ENCODE assay signal across 8 cellular contexts in the genomic region with DNA sequence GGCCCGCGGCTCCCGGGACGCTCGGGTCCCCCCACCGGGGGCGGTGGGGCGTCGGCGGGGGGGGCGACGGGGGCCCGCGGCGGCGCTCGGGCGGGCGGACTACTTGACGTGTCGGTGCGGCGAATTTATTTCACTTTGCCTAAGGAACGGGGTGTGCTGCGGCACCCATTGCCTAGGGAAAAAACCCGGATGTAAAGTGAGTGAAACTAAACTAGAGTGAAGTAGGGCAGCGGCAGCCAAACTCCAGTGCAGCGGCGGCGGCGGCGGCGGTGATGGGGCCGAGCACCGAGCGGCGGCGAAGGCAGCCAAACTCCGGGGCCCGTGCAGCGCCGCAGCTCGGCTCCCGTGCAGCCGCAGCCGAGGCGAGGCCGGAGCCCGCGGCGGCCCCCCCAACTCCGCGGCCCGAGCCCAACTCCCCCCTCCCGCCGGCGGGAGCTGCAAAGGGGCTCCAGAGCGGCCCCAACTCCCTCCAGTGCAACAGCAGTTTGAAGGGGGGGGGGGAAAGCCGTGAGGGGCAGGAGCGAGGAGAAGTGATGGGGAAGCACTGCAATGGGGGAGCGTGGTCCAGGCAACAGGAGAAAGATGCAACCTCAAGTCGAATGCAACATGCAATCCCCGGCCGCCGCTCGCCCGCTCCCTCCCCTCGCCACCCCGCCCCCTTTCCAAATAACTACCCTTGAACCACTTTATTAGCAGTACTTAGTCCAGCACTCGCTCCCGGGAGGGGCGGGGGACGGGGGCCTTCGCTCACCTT. TPM values are rescaled to one million over a fixed set of nuclear protein-coding genes. Genes with fewer than 3 reads are reported as not detected.
DNase-seq lines count a peak whose midpoint lies in the region; ATAC-seq and TF ChIP-seq lines count a peak whose summit lies in the region.

No MANE protein-coding gene starts in this region.

- H3K23ac ChIP-seq in trophoblast cell (ENCODE audit: low read length), result no peak overlapping the region

- H3K9me3 ChIP-seq in cardiac muscle cell (ENCODE audit: low read depth), result no peaks in the 10 kb centered on the region
- no peaks in the 10 kb centered on the region for H3K9me3 ChIP-seq in trophoblast cell (ENCODE audit: insufficient read depth, low read depth, low read length)
- H3K9me3 ChIP-seq in transverse colon, result no peaks in the 10 kb centered on the region

- TF ChIP-seq EP300 in transverse colon (IDR thresholded peaks at IDR 0.05; ENCODE audit: low read depth), result no peak

- TF ChIP-seq POLR2A in NB4 (IDR thresholded peaks at IDR 0.05; ENCODE audit: extremely low read depth, insufficient read length) (peak; percentile 29), transverse colon (IDR thresholded peaks at IDR 0.05) (peak; percentile 9)

- TF ChIP-seq CTCF in HFFc6 (IDR thresholded peaks at IDR 0.05) (no peak; the same call in 1 of the 2 replicates), NB4 (IDR thresholded peaks at IDR 0.05; ENCODE audit: low read depth, low read length) (no peak), cardiac muscle cell (IDR thresholded peaks at IDR 0.05; ENCODE audit: low read depth, low read length) (no peak), transverse colon (IDR thresholded peaks at IDR 0.05) (no peak)

- ATAC-seq in activated naive CD8-positive, alpha-beta T cell treated with anti-CD3 and anti-CD28 coated beads, Interleukin-2, amount 10 ng/mL, durations not matched to agents 7 days and 5 days (ENCODE audit: low read depth), result peak; percentile 62

- H3K18ac ChIP-seq in trophoblast cell (ENCODE audit: low read length), result peak overlapping the region; percentile 23

- H3K4me3 ChIP-seq in GM08714 (ENCODE audit: low read length) (peak overlapping the region; percentile 64), NB4 (ENCODE audit: low read depth, low read length) (peak overlapping the region; percentile 81), cardiac muscle cell (peak overlapping the region; percentile 88), trophoblast cell (ENCODE audit: low read depth, low read length) (peak overlapping the region; percentile 75), transverse colon (peak overlapping the region; percentile 47 to 91 (median 68))

- POLR2A ChIA-PET in activated naive CD8-positive, alpha-beta T cell treated with anti-CD3 and anti-CD28 coated beads, Interleukin-2, amount 10 ng/mL, durations not matched to agents 7 days and 5 days (lab: Charles Lee), result interaction anchor here (0.6 to 1.7 kb wide), 6 partner anchors 9 to 889 kb away, joined by 3 to 6 read pairs (median 4); a partner anchor contains a TSS

- no peak overlapping the region for H2AK5ac ChIP-seq in trophoblast cell (ENCODE audit: low read length)

- peak overlapping the region; percentile 72 for H2BK5ac ChIP-seq in trophoblast cell (ENCODE audit: low read depth, low read length, poor library complexity)

- H3K36me3 ChIP-seq in cardiac muscle cell, result no peaks in the 10 kb centered on the region
- no peaks in the 10 kb centered on the region for H3K36me3 ChIP-seq in trophoblast cell (ENCODE audit: control insufficient read depth in 1 of 2, insufficient read depth in 2 of 2, low read length in 2 of 2)
- no peaks in the 10 kb centered on the region for H3K36me3 ChIP-seq in transverse colon

- H3K4me3 Mint-ChIP-seq in HFFc6, result peak overlapping the region; percentile 92
- peak overlapping the region; percentile 89 for H3K4me3 Mint-ChIP-seq in activated naive CD8-positive, alpha-beta T cell treated with anti-CD3 and anti-CD28 coated beads, Interleukin-2, amount 10 ng/mL, durations not matched to agents 7 days and 5 days

- H3K9ac ChIP-seq in trophoblast cell (ENCODE audit: low read length), result peak overlapping the region; percentile 58

- peak overlapping the region; percentile 89 for H3K14ac ChIP-seq in trophoblast cell (ENCODE audit: low read length)

- peaks cover 17% of the 10 kb centered on the region for H3K79me1 ChIP-seq in trophoblast cell (ENCODE audit: low read length)

- peak; percentile 86 for DNase-seq in HFFc6
- peak; percentile 90 for DNase-seq in NB4 (ENCODE audit: low read depth)
- peak; percentile 66 for DNase-seq in SKM-1 (lab: John Stamatoyannopoulos, UW; ENCODE audit: unreplicated experiment)
- no peak for DNase-seq in activated naive CD8-positive, alpha-beta T cell treated with anti-CD3 and anti-CD28 coated beads, Interleukin-2, amount 10 ng/mL, durations not matched to agents 7 days and 5 days
- DNase-seq in cardiac muscle cell (ENCODE audit: low read depth in 1 of 2, low spot score in 1 of 2), result peak; percentile 96
- DNase-seq in trophoblast cell, result peak; percentile 79 to 97
- peak; percentile 85 for DNase-seq in transverse colon

- peaks cover 1% of the 10 kb centered on the region; the same call in 1 of the 2 replicates for H3K27me3 Mint-ChIP-seq in HFFc6 (ENCODE audit: insufficient read depth)
- H3K27me3 Mint-ChIP-seq in activated naive CD8-positive, alpha-beta T cell treated with anti-CD3 and anti-CD28 coated beads, Interleukin-2, amount 10 ng/mL, durations not matched to agents 7 days and 5 days, result no peaks in the 10 kb centered on the region

- H3K4ac ChIP-seq in trophoblast cell (ENCODE audit: low read depth, low read length), result peak overlapping the region; percentile 40

- peak overlapping the region; percentile 93 for H2AFZ ChIP-seq in trophoblast cell (ENCODE audit: insufficient read depth, low read length, poor library complexity)

- peaks cover 4% of the 10 kb centered on the region; the same call in 1 of the 2 replicates for H3K36me3 Mint-ChIP-seq in HFFc6 (ENCODE audit: low read depth)
- H3K36me3 Mint-ChIP-seq in activated naive CD8-positive, alpha-beta T cell treated with anti-CD3 and anti-CD28 coated beads, Interleukin-2, amount 10 ng/mL, durations not matched to agents 7 days and 5 days, result peaks cover 4% of the 10 kb centered on the region

- H4K91ac ChIP-seq in trophoblast cell (ENCODE audit: low read depth, low read length), result peak overlapping the region; percentile 82

- no CpG with 5 or more reads among the region's 74 CpGs for WGBS in trophoblast cell (ENCODE audit: extremely low coverage, insufficient coverage, insufficient read length)
- WGBS in transverse colon (ENCODE audit: low coverage in 1 of 2), 2 donors, result 0 to 2% methylated on average over 1 to 62 of the region's 74 CpGs

- H3K27me3 ChIP-seq in cardiac muscle cell (no peaks in the 10 kb centered on the region), trophoblast cell (ENCODE audit: insufficient read depth, low read length) (no peaks in the 10 kb centered on the region), transverse colon (no peaks in the 10 kb centered on the region)

- peak overlapping the region; percentile 62 for H2BK120ac ChIP-seq in trophoblast cell (ENCODE audit: insufficient read depth, low read length, poor library complexity)

- in situ Hi-C loops in transverse colon (cut with MboI; ENCODE audit: low pct_ligation_motif_present in 1 of 4, low pct_unique_long_range_greater_than_20kb in 1 of 4, low sequenced_read_pairs in 3 of 4), result no loop called here

- peak overlapping the region; percentile 84 for H3K27ac Mint-ChIP-seq in HFFc6
- H3K27ac Mint-ChIP-seq in activated naive CD8-positive, alpha-beta T cell treated with anti-CD3 and anti-CD28 coated beads, Interleukin-2, amount 10 ng/mL, durations not matched to agents 7 days and 5 days, result peak overlapping the region; percentile 88

- peaks cover 46% of the 10 kb centered on the region for H3K4me1 Mint-ChIP-seq in HFFc6 (ENCODE audit: low read depth)
- H3K4me1 Mint-ChIP-seq in activated naive CD8-positive, alpha-beta T cell treated with anti-CD3 and anti-CD28 coated beads, Interleukin-2, amount 10 ng/mL, durations not matched to agents 7 days and 5 days, result peaks cover 27% of the 10 kb centered on the region

- peak overlapping the region; percentile 89 for H4K8ac ChIP-seq in trophoblast cell (ENCODE audit: low read depth, low read length)

- peak overlapping the region; percentile 71 for H3K4me2 ChIP-seq in trophoblast cell (ENCODE audit: low read length)

- H3K4me1 ChIP-seq in cardiac muscle cell (ENCODE audit: low read depth), result peaks cover 23% of the 10 kb centered on the region
- peaks cover 0 to 3% of the 10 kb centered on the region in 2 experiments for H3K4me1 ChIP-seq in trophoblast cell (ENCODE audit: control insufficient read depth in 1 of 2, insufficient read depth in 2 of 2, low read length in 2 of 2)
- peaks cover 5 to 31% (median 14%) of the 10 kb centered on the region in 4 donors for H3K4me1 ChIP-seq in transverse colon

- peaks cover 10% of the 10 kb centered on the region for H3K79me2 ChIP-seq in trophoblast cell (ENCODE audit: control insufficient read depth, insufficient read depth, low read length, poor library complexity)

- H3K9me3 Mint-ChIP-seq in HFFc6, result no peaks in the 10 kb centered on the region
- H3K9me3 Mint-ChIP-seq in activated naive CD8-positive, alpha-beta T cell treated with anti-CD3 and anti-CD28 coated beads, Interleukin-2, amount 10 ng/mL, durations not matched to agents 7 days and 5 days, result no peaks in the 10 kb centered on the region

- H3K27ac ChIP-seq in cardiac muscle cell (peak overlapping the region; percentile 46), trophoblast cell (ENCODE audit: low read depth, low read length) (peak overlapping the region; percentile 88), transverse colon (peak overlapping the region; percentile 93 to 96 (median 94))

- no peak overlapping the region for H2BK12ac ChIP-seq in trophoblast cell (ENCODE audit: low read length)

- intact Hi-C loops in transverse colon (cut with DNase I; ENCODE audit: low total_unique reads), result no loop called here

- peak overlapping the region; percentile 97 for H4K12ac ChIP-seq in trophoblast cell (ENCODE audit: low read depth, low read length)

RNA-seq across cellular contexts. Expression of a gene that starts 0.6 kb away (rescaled TPM):
- total RNA-seq in HFFc6 (2021; fragmentation: NEBNext Ultra II Directional; extraction: Animal tissue kit (Norgen Biotek cat#: 25700)), result 10 to 100 TPM; 25.5 to 32.4 (median 26.2) TPM
- total RNA-seq in activated naive CD8-positive, alpha-beta T cell treated with anti-CD3 and anti-CD28 coated beads, Interleukin-2, amount 10 ng/mL, durations not matched to agents 7 days and 5 days, result 10 to 100 TPM; 45.4 to 49.0 TPM
- total RNA-seq in cardiac muscle cell (38.2 and 55.6 TPM in 2 replicates), transverse colon (10 to 100 TPM; 18.6 to 57.2 (median 40.2) TPM)
- 42.1 and 51.4 TPM in 2 replicates for polyA plus RNA-seq in cardiac muscle cell
- 29.5 and 31.4 TPM in 2 replicates for polyA plus RNA-seq in trophoblast cell (2013)
